Comparison of ENCODE assay signal across 10 cellular contexts in the genomic region with DNA sequence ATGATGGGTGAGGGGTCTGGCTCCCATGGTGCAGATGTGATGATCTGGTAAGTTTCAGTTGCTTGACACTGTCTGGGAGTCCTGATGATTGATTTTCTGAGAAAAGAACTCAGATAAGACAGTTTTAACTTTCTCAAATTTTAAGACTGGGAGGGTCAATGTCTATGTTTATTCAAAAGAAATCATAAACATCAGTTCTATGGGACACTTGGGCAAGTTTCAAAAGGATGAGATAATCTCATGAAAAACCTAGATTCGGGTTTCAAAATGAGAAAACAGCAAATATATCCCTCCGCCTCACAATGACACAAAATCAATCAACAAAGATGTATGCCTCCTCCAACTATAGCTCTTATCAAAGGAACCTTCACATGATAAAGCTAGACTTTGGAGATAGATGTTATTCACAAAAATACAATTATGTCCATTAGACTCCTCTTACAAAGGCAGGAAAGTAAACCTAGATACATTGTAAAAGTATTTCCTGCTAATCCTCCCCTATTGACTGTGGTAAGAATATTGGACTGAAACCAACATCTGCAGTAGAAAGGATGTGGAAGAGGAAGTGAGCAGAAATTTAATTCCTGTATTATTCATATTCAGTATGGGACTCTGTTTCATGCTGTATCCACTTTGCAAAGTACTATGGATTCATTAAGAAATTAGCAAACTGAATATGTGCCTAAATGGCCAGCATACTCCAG. TPM values are rescaled to one million over a fixed set of nuclear protein-coding genes. Genes with fewer than 3 reads are reported as not detected.
DNase-seq lines count a peak whose midpoint lies in the region; ATAC-seq and TF ChIP-seq lines count a peak whose summit lies in the region.
"Had no signal": no experiment of that assay in that cellular context is flagged by ENCODE, and none has a peak within 500 bp of the region (broad histone marks: within the 10 kb centered on the region; RNA-seq: fewer than 3 reads in every experiment).

No MANE protein-coding gene starts in this region.

- no peak overlapping the region for H3K27ac Mint-ChIP-seq in H9
- H3K27ac Mint-ChIP-seq: CD8-positive, alpha-beta memory T cell had no signal

- H3K9me3 ChIP-seq in H9 (ENCODE audit: control insufficient read depth, low read depth, low read length): peaks cover 5% of the 10 kb centered on the region

- no peak overlapping the region for H3T11ph ChIP-seq in H9 (ENCODE audit: low read length)

- no peak overlapping the region for H2AFZ ChIP-seq in H9 (ENCODE audit: low read length)

- H2BK20ac ChIP-seq in H9 (ENCODE audit: low read depth, low read length, poor library complexity, severe bottlenecking): no peak overlapping the region

- TF ChIP-seq CTCF in VCaP (conservative IDR thresholded peaks at IDR 0.05) (no peak), H9 (conservative IDR thresholded peaks at IDR 0.05) (no peak)

- H3K56ac ChIP-seq in H9 (ENCODE audit: insufficient read length, low read depth, low read length): no peak overlapping the region

- no peaks in the 10 kb centered on the region for H3K23me2 ChIP-seq in H9 (ENCODE audit: insufficient read length, low read depth, low read length, poor library complexity, severe bottlenecking)

- no peaks in the 10 kb centered on the region for H3K27me3 ChIP-seq in H9 (ENCODE audit: insufficient read depth, low read length)

- no peak overlapping the region for H2BK12ac ChIP-seq in H9 (ENCODE audit: insufficient read length, low read depth, low read length)

- H4K20me1 ChIP-seq in H9 (ENCODE audit: control insufficient read depth, insufficient read depth, insufficient read length): no peaks in the 10 kb centered on the region

- ATAC-seq in GM19468 (IDR thresholded peaks at IDR 0.05; ENCODE audit: extremely low read depth, unreplicated experiment) (peak; percentile 85), HG03139 (IDR thresholded peaks at IDR 0.05; ENCODE audit: unreplicated experiment) (peak; percentile 98)

- H3K36me3 Mint-ChIP-seq in H9 (ENCODE audit: insufficient read depth in 1 of 3, low read depth in 3 of 3): peaks cover 4 to 5% (median 4%) of the 10 kb centered on the region in 3 experiments; a peak in 6 of 7 replicates

- H3K9me3 Mint-ChIP-seq in H9: peaks cover 9 to 11% of the 10 kb centered on the region in 2 experiments; a peak in 4 of 5 replicates

- H4K8ac ChIP-seq in H9 (replicated peaks; ENCODE audit: insufficient read length, low read depth, low read length): no peak overlapping the region

- H3K9ac ChIP-seq in H9 (ENCODE audit: extremely low read depth, insufficient read length, low read length): no peak overlapping the region

- H3K4me1 Mint-ChIP-seq in H9: peaks cover 5% of the 10 kb centered on the region in 2 experiments
- H3K4me1 Mint-ChIP-seq: CD8-positive, alpha-beta memory T cell had no signal

- no peak overlapping the region for H4K5ac ChIP-seq in H9 (ENCODE audit: insufficient read length, low read depth, low read length)

- H3K18ac ChIP-seq in H9 (ENCODE audit: insufficient read length, low read depth, low read length): no peak overlapping the region

- H2BK5ac ChIP-seq in H9 (ENCODE audit: insufficient read length, low read length): no peak overlapping the region

- H2BK120ac ChIP-seq in H9 (ENCODE audit: low read depth, low read length, poor library complexity, severe bottlenecking): no peak overlapping the region

- no peak overlapping the region for H2AK5ac ChIP-seq in H9 (ENCODE audit: insufficient read length, low read length)

- H3K4me3 Mint-ChIP-seq in H9: no peak overlapping the region
- H3K4me3 Mint-ChIP-seq: CD8-positive, alpha-beta memory T cell had no signal

- DNase-seq in GF-D8 (lab: John Stamatoyannopoulos, UW): peak; percentile 9
- DNase-seq in stimulated activated CD4-positive, alpha-beta T cell treated with anti-CD3 and anti-CD28 coated beads, Interleukin-4, amount 100 ng/mL, for 1 hour: no peak
- DNase-seq in 8988T: no peak
- DNase-seq in activated naive CD4-positive, alpha-beta T cell treated with anti-CD3 and anti-CD28 coated beads, Interleukin-2, amount 50 U/mL, for 16 hours: no peak
- no peak for DNase-seq in H9
- DNase-seq: CD8-positive, alpha-beta memory T cell; effector CD8-positive, alpha-beta T cell had no signal

- no CpG with 5 or more reads among the region's 2 CpGs for WGBS in H9 (ENCODE audit: extremely low coverage, insufficient read length, low lambda C conversion rate)

- H3K23ac ChIP-seq in H9 (ENCODE audit: insufficient read length, low read depth, low read length): no peak overlapping the region

- no peak overlapping the region for H4K91ac ChIP-seq in H9 (ENCODE audit: insufficient read length, low read depth, low read length)

- no peaks in the 10 kb centered on the region; the same call in 1 of the 2 replicates for H3K4me1 ChIP-seq in H9 (ENCODE audit: insufficient read depth, low read length)

- H2BK15ac ChIP-seq in H9 (ENCODE audit: low read depth, low read length): no peak overlapping the region

- no peaks in the 10 kb centered on the region for H3K79me1 ChIP-seq in H9 (ENCODE audit: insufficient read depth, low read depth, low read length, poor library complexity, severe bottlenecking)

- no peak overlapping the region for H3K4ac ChIP-seq in H9 (ENCODE audit: low read depth, low read length)

- no peaks in the 10 kb centered on the region for H3K27me3 Mint-ChIP-seq in H9 (ENCODE audit: low read depth)

- H3K79me2 ChIP-seq in H9 (ENCODE audit: insufficient read depth, low read length): no peaks in the 10 kb centered on the region

- peak overlapping the region; percentile 45; the same call in 1 of the 2 replicates for H3K27ac ChIP-seq in VCaP
- H3K27ac ChIP-seq in H9 (ENCODE audit: insufficient read length, low read depth, low read length): no peak overlapping the region

- no peak overlapping the region for H3K14ac ChIP-seq in H9 (ENCODE audit: insufficient read depth, low read length)

- no peak overlapping the region for H3K4me2 ChIP-seq in H9 (ENCODE audit: insufficient read depth, insufficient read length, low read length)

RNA-seq across cellular contexts. Expression of gene SVIP, which starts 21.6 kb away (rescaled TPM):
- 10.4 TPM in 2 replicates for total RNA-seq in H9 (2021)

RNA-seq across cellular contexts. Expression of gene CCDC179, which starts 52.3 kb away (rescaled TPM):
- not detected in 2 replicates for total RNA-seq in H9 (2021)
- total RNA-seq: CD8-positive, alpha-beta memory T cell had no signal
